8 cellular contexts compared by ENCODE assay signal in genomic region chr10:45373003-45373782, GRCh38. TPM values are rescaled to one million over a fixed set of nuclear protein-coding genes. Genes with fewer than 3 reads are reported as not detected.
DNase-seq lines count a peak whose midpoint lies in the region; ATAC-seq and TF ChIP-seq lines count a peak whose summit lies in the region.

No MANE protein-coding gene starts in this region.

- TF ChIP-seq EP300 in gastroesophageal sphincter (IDR thresholded peaks at IDR 0.05): no peak

- ATAC-seq in GM19438 (IDR thresholded peaks at IDR 0.05; ENCODE audit: low read depth, unreplicated experiment) (peak; percentile 40), HG03439 (IDR thresholded peaks at IDR 0.05; ENCODE audit: unreplicated experiment) (peak; percentile 17), gastroesophageal sphincter (peak; percentile 30), psoas muscle (peak in 2 of 4 donors; percentile 33)

- DNase-seq in DMS53 (lab: John Stamatoyannopoulos, UW) (peak; percentile 69), psoas muscle (peak in 1 of 2 donors; percentile 17), globus pallidus (ENCODE audit: low spot score) (no peak)
- peak; percentile 81 for DNase-seq in activated CD4-positive, alpha-beta T cell treated with anti-CD3 and anti-CD28 coated beads, Interleukin-2, amount 10 ng/mL, durations not matched to agents 24 days and 14 days
- no peak for DNase-seq in effector CD4-positive, alpha-beta T cell

- peak overlapping the region in 2 of 4 donors; percentile 38 to 56 for H3K27ac ChIP-seq in gastroesophageal sphincter
- no peak overlapping the region for H3K27ac ChIP-seq in psoas muscle

- no peaks in the 10 kb centered on the region for H3K9me3 Mint-ChIP-seq in activated CD4-positive, alpha-beta T cell treated with anti-CD3 and anti-CD28 coated beads, Interleukin-2, amount 10 ng/mL, durations not matched to agents 24 days and 14 days

- H3K36me3 ChIP-seq in gastroesophageal sphincter (no peaks in the 10 kb centered on the region), psoas muscle (ENCODE audit: insufficient read depth in 1 of 2, low read depth in 1 of 2) (no peaks in the 10 kb centered on the region)

- no peak for TF ChIP-seq POLR2A in gastroesophageal sphincter (IDR thresholded peaks at IDR 0.05)

- WGBS in gastroesophageal sphincter (ENCODE audit: low coverage in 1 of 2), 2 donors: 0% methylated on average over 3 to 7 of the region's 44 CpGs
- 1 to 2% (median 1%) methylated on average over 38 to 44 of the region's 44 CpGs for WGBS in psoas muscle, 3 donors

- H3K27me3 Mint-ChIP-seq in activated CD4-positive, alpha-beta T cell treated with anti-CD3 and anti-CD28 coated beads, Interleukin-2, amount 10 ng/mL, durations not matched to agents 24 days and 14 days: peaks cover 71% of the 10 kb centered on the region

- intact Hi-C loops in activated CD4-positive, alpha-beta T cell treated with anti-CD3 and anti-CD28 coated beads, Interleukin-2, amount 10 ng/mL, durations not matched to agents 24 days and 14 days (cut with micrococcal nuclease): loop anchor here (2.0 to 5.0 kb wide), 3 partner anchors 20 to 121 kb away; no protein-coding TSS in a partner anchor
- intact Hi-C loops in psoas muscle (cut with DNase I): no loop called here

- peak overlapping the region; percentile 93 for H3K4me3 Mint-ChIP-seq in activated CD4-positive, alpha-beta T cell treated with anti-CD3 and anti-CD28 coated beads, Interleukin-2, amount 10 ng/mL, durations not matched to agents 24 days and 14 days

- TF ChIP-seq CTCF in gastroesophageal sphincter (IDR thresholded peaks at IDR 0.05): no peak
- TF ChIP-seq CTCF in psoas muscle (IDR thresholded peaks at IDR 0.05): no peak

- H3K9me3 ChIP-seq in gastroesophageal sphincter (no peaks in the 10 kb centered on the region), psoas muscle (no peaks in the 10 kb centered on the region)

- peak overlapping the region; percentile 79 for H3K27ac Mint-ChIP-seq in activated CD4-positive, alpha-beta T cell treated with anti-CD3 and anti-CD28 coated beads, Interleukin-2, amount 10 ng/mL, durations not matched to agents 24 days and 14 days

- peaks cover 28% of the 10 kb centered on the region for H3K4me1 Mint-ChIP-seq in activated CD4-positive, alpha-beta T cell treated with anti-CD3 and anti-CD28 coated beads, Interleukin-2, amount 10 ng/mL, durations not matched to agents 24 days and 14 days

- no peaks in the 10 kb centered on the region for H3K36me3 Mint-ChIP-seq in activated CD4-positive, alpha-beta T cell treated with anti-CD3 and anti-CD28 coated beads, Interleukin-2, amount 10 ng/mL, durations not matched to agents 24 days and 14 days (ENCODE audit: low read depth)

- H3K4me3 ChIP-seq in gastroesophageal sphincter (peak overlapping the region; percentile 13 to 54), psoas muscle (peak overlapping the region; percentile 58)

- H3K4me1 ChIP-seq in gastroesophageal sphincter: peaks cover 0 to 27% (median 18%) of the 10 kb centered on the region in 3 donors
- peaks cover 8% of the 10 kb centered on the region for H3K4me1 ChIP-seq in psoas muscle

- H3K27me3 ChIP-seq in gastroesophageal sphincter: peaks cover 50% of the 10 kb centered on the region
- H3K27me3 ChIP-seq in psoas muscle (ENCODE audit: insufficient read depth in 3 of 3, low read length in 2 of 3): peaks cover 0 to 84% (median 9%) of the 10 kb centered on the region in 3 donors

RNA-seq across cellular contexts. Expression of gene ALOX5, which starts 0.8 kb away (rescaled TPM):
- total RNA-seq in activated CD4-positive, alpha-beta T cell treated with anti-CD3 and anti-CD28 coated beads, Interleukin-2, amount 10 ng/mL, durations not matched to agents 24 days and 14 days: 1.0 and 2.4 TPM in 2 replicates
- total RNA-seq in gastroesophageal sphincter (10 to 100 TPM; 13.7 to 46.4 (median 17.9) TPM), psoas muscle (1 to 10 TPM; 1.6 to 3.1 (median 2.4) TPM)
- 1 to 10 TPM; 1.8 to 2.9 (median 2.0) TPM for polyA plus RNA-seq in psoas muscle

RNA-seq across cellular contexts. Expression of gene OR13A1, which starts 57.8 kb away (rescaled TPM):
- total RNA-seq in activated CD4-positive, alpha-beta T cell treated with anti-CD3 and anti-CD28 coated beads, Interleukin-2, amount 10 ng/mL, durations not matched to agents 24 days and 14 days: not detected in 2 replicates
- total RNA-seq in gastroesophageal sphincter (not detected), psoas muscle (not detected)
- not detected for polyA plus RNA-seq in psoas muscle

Comparison
In these comparisons a context has a peak if more than half of its experiments do, and no peak if none do; other contexts are left out.
1. DNase-seq: peak in DMS53 (single experiment) and activated CD4-positive, alpha-beta T cell treated with anti-CD3 and anti-CD28 coated beads, Interleukin-2, amount 10 ng/mL, durations not matched to agents 24 days and 14 days (single experiment); none in effector CD4-positive, alpha-beta T cell (single experiment) and globus pallidus (single experiment).